ENCODE assay signal across 8 cellular contexts in genomic region chr2:27496357-27497287, GRCh38. TPM values are rescaled to one million over a fixed set of nuclear protein-coding genes. Genes with fewer than 3 reads are reported as not detected.
DNase-seq lines count a peak whose midpoint lies in the region; ATAC-seq and TF ChIP-seq lines count a peak whose summit lies in the region.

A gene with protein sequence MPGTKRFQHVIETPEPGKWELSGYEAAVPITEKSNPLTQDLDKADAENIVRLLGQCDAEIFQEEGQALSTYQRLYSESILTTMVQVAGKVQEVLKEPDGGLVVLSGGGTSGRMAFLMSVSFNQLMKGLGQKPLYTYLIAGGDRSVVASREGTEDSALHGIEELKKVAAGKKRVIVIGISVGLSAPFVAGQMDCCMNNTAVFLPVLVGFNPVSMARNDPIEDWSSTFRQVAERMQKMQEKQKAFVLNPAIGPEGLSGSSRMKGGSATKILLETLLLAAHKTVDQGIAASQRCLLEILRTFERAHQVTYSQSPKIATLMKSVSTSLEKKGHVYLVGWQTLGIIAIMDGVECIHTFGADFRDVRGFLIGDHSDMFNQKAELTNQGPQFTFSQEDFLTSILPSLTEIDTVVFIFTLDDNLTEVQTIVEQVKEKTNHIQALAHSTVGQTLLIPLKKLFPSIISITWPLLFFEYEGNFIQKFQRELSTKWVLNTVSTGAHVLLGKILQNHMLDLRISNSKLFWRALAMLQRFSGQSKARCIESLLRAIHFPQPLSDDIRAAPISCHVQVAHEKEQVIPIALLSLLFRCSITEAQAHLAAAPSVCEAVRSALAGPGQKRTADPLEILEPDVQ (plus strand): TSS chr2:27496839. CDS start chr2:27496905, 66 bp downstream.

- H3K23ac ChIP-seq in neuronal stem cell (ENCODE audit: low read depth, low read length, poor library complexity) = no peak within 1 kb of the TSS

- peak within 1 kb of the TSS; percentile 70 for H3K9ac ChIP-seq in neuronal stem cell (ENCODE audit: low read depth, low read length, poor library complexity)

- WGBS in neuronal stem cell (ENCODE audit: extremely low coverage in 2 of 2, insufficient read length in 2 of 2, insufficient replicate concordance in 1 of 2), 2 donors = no CpG with 5 or more reads among the region's 12 CpGs

- H2BK12ac ChIP-seq in neuronal stem cell (ENCODE audit: low read length) = no peak within 1 kb of the TSS

- POLR2A ChIA-PET in Panc1 (lab: Charles Lee) = no interaction called here

- H3K4me3 ChIP-seq in Panc1 (ENCODE audit: low read depth in 2 of 2, low read length in 2 of 2) = no peak within 1 kb of the TSS; a peak in 1 of 4 replicates
- no peak within 1 kb of the TSS for H3K4me3 ChIP-seq in neuronal stem cell (ENCODE audit: low read length in 2 of 2)

- DNase-seq in ELR (ENCODE audit: low read depth) (peak; percentile 19), Panc1 (ENCODE audit: low read depth, low spot score) (no peak), epithelial cell of prostate (ENCODE audit: low read depth, low spot score) (peak; percentile 16), neuronal stem cell (ENCODE audit: low spot score) (no peak), midbrain (lab: John Stamatoyannopoulos, UW) (no peak), GM19240 (ENCODE audit: insufficient read length, low spot score) (no peak)
- DNase-seq in stimulated activated CD4-positive, alpha-beta T cell treated with anti-CD3 and anti-CD28 coated beads, Interleukin-2, amount 100 ng/mL, for 24 hours = no peak

- peak within 1 kb of the TSS; percentile 100 for H2AFZ ChIP-seq in neuronal stem cell (ENCODE audit: low read length)

- H3K4me1 ChIP-seq in Panc1 (ENCODE audit: control insufficient read depth, insufficient read depth, low read length) = no peaks in the 10 kb centered on the region; the same call in 1 of the 2 replicates
- H3K4me1 ChIP-seq in neuronal stem cell (ENCODE audit: control insufficient read depth in 2 of 2, insufficient read depth in 1 of 2, low read depth in 1 of 2, low read length in 2 of 2) = peaks cover 6% of the 10 kb centered on the region in 2 donors

- no peak within 1 kb of the TSS for H3K4me2 ChIP-seq in neuronal stem cell (ENCODE audit: insufficient read depth, low read length, poor library complexity, severe bottlenecking)

- H3K4ac ChIP-seq in neuronal stem cell (ENCODE audit: low read length) = no peak within 1 kb of the TSS

- no peak within 1 kb of the TSS for H2BK15ac ChIP-seq in neuronal stem cell (ENCODE audit: low read length)

- H3K9me3 ChIP-seq in Panc1 (ENCODE audit: control insufficient read depth, insufficient read depth, low read depth, low read length) (no peaks in the 10 kb centered on the region), neuronal stem cell (replicated peaks in 1 of 2; ENCODE audit: control insufficient read depth in 2 of 2, insufficient read depth in 1 of 2, low read depth in 1 of 2, low read length in 2 of 2) (no peaks in the 10 kb centered on the region)

- H2AK5ac ChIP-seq in neuronal stem cell (ENCODE audit: low read depth, low read length) = peak within 1 kb of the TSS; percentile 40

- CTCF ChIA-PET in Panc1 (lab: Charles Lee) = no interaction called here

- no peak within 1 kb of the TSS for H2BK120ac ChIP-seq in neuronal stem cell (ENCODE audit: low read depth, low read length)

- 0 out of 2 replicates have a peak, but pooled peaks have one; percentile 25 for ATAC-seq in Panc1
- ATAC-seq in GM21717 (IDR thresholded peaks at IDR 0.05; ENCODE audit: unreplicated experiment) = no peak

- in situ Hi-C loops in Panc1 (cut with HindIII; ENCODE audit: low pct_unique_long_range_greater_than_20kb, low sequenced_read_pairs) = no loop called here

- H3K36me3 ChIP-seq in Panc1 (ENCODE audit: control insufficient read depth, insufficient read depth, low read length) = no peaks in the 10 kb centered on the region
- no peaks in the 10 kb centered on the region for H3K36me3 ChIP-seq in neuronal stem cell (replicated peaks in 1 of 2; ENCODE audit: control insufficient read depth in 2 of 2, insufficient read depth in 2 of 2, low read length in 2 of 2)

- H4K91ac ChIP-seq in neuronal stem cell (ENCODE audit: low read depth, low read length, poor library complexity) = no peak within 1 kb of the TSS

- H3K27ac ChIP-seq in Panc1 (ENCODE audit: low read length) (no peak within 1 kb of the TSS), epithelial cell of prostate (peak within 1 kb of the TSS; percentile 77), neuronal stem cell (replicated peaks; ENCODE audit: low read length) (no peak within 1 kb of the TSS)

- intact Hi-C loops in Panc1 (cut with micrococcal nuclease; ENCODE audit: unreplicated experiment) = no loop called here

- no peak within 1 kb of the TSS for H3K14ac ChIP-seq in neuronal stem cell (ENCODE audit: low read length)

- H3K79me1 ChIP-seq in neuronal stem cell (ENCODE audit: low read depth, low read length) = no peaks in the 10 kb centered on the region

- H3K18ac ChIP-seq in neuronal stem cell (ENCODE audit: low read length) = no peak within 1 kb of the TSS

- no peak within 1 kb of the TSS for H4K8ac ChIP-seq in neuronal stem cell (ENCODE audit: low read depth, low read length)

- H2BK5ac ChIP-seq in neuronal stem cell (ENCODE audit: low read length) = no peak within 1 kb of the TSS

- no peak for TF ChIP-seq CTCF in Panc1 (IDR thresholded peaks at IDR 0.05)

- no TSS peak for BruUV-seq in Panc1 (replicated peaks; lab: Mats Ljungman, UMichigan)

- H3K27me3 ChIP-seq in Panc1 (ENCODE audit: control insufficient read depth, insufficient read depth, low read length) (peaks cover 28% of the 10 kb centered on the region), neuronal stem cell (ENCODE audit: control insufficient read depth in 3 of 3, insufficient read depth in 3 of 3, low read depth in 1 of 3, low read length in 3 of 3) (peaks cover 0 to 55% (median 10%) of the 10 kb centered on the region in 3 experiments)

RNA-seq across cellular contexts. Expression of the gene that starts here (rescaled TPM):
- 0.33 TPM for total RNA-seq in Panc1 (2021; ENCODE audit: unreplicated experiment)
- polyA plus RNA-seq in Panc1 (2012; ENCODE audit: insufficient read length) = not detected
- 0.36 TPM for polyA plus RNA-seq in neuronal stem cell (2013, experiment 1 of 2)
- polyA plus RNA-seq in neuronal stem cell (2013, experiment 2 of 2) = 0.26 TPM

Comparison
In these comparisons a context has a peak if more than half of its experiments do, and no peak if none do; other contexts are left out.
1. Peak in ATAC-seq in Panc1; RNA of the gene not detected or under 1 TPM.
2. DNase-seq: peak in ELR (single experiment) and epithelial cell of prostate (single experiment); none in Panc1 (single experiment), neuronal stem cell (single experiment), stimulated activated CD4-positive, alpha-beta T cell treated with anti-CD3 and anti-CD28 coated beads, Interleukin-2, amount 100 ng/mL, for 24 hours (0 of 2), midbrain (single experiment) and GM19240 (single experiment).